Comparison of ENCODE assay signal across 19 cellular contexts in genomic region chrX:10496345-10496965, GRCh38.
DNase-seq lines count a peak whose midpoint lies in the region; ATAC-seq and TF ChIP-seq lines count a peak whose summit lies in the region.
"Had no signal": no experiment of that assay in that cellular context is flagged by ENCODE, and none has a peak within 500 bp of the region (broad histone marks: within the 10 kb centered on the region; RNA-seq: fewer than 3 reads in every experiment).

No MANE protein-coding gene starts in this region.

- no peaks in the 10 kb centered on the region for H3K4me1 ChIP-seq in mammary epithelial cell (ENCODE audit: insufficient read depth, low read length)
- H3K4me1 ChIP-seq in heart right ventricle = peaks cover 0 to 27% (median 8%) of the 10 kb centered on the region in 9 donors
- H3K4me1 ChIP-seq in H9 (ENCODE audit: insufficient read depth, low read length) = no peaks in the 10 kb centered on the region
- H3K4me1 ChIP-seq: breast epithelium, prostate gland, suprapubic skin had no signal

- H3K9me3 ChIP-seq in mammary epithelial cell (replicated peaks; ENCODE audit: insufficient read depth, low read length) = no peaks in the 10 kb centered on the region
- H3K9me3 ChIP-seq in heart right ventricle = no peaks in the 10 kb centered on the region
- H3K9me3 ChIP-seq in H9 (ENCODE audit: control insufficient read depth, low read depth, low read length) = no peaks in the 10 kb centered on the region
- H3K9me3 ChIP-seq: breast epithelium, prostate gland, suprapubic skin had no signal

- no peak overlapping the region for H3K18ac ChIP-seq in H9 (ENCODE audit: insufficient read length, low read depth, low read length)

- no TSS peak for BruUV-seq in mammary epithelial cell (replicated peaks; lab: Mats Ljungman, UMichigan)
- BruUV-seq in MCF 10A (replicated peaks; lab: Mats Ljungman, UMichigan) = no TSS peak

- H3K23me2 ChIP-seq in H9 (ENCODE audit: insufficient read length, low read depth, low read length, poor library complexity, severe bottlenecking) = no peaks in the 10 kb centered on the region

- TF ChIP-seq CTCF in mammary epithelial cell (conservative IDR thresholded peaks at IDR 0.05 in 1 of 2, IDR thresholded peaks at IDR 0.05 in 1 of 2; ENCODE audit: extremely low read depth in 1 of 2, insufficient read depth in 1 of 2, low read depth in 1 of 2, low read length in 2 of 2) = no peak
- no peak for TF ChIP-seq CTCF in MCF 10A (IDR thresholded peaks at IDR 0.05; ENCODE audit: unreplicated experiment)
- TF ChIP-seq CTCF in astrocyte of the cerebellum (IDR thresholded peaks at IDR 0.05; ENCODE audit: low read depth, low read length, missing control alignments) = no peak
- TF ChIP-seq CTCF in heart right ventricle (IDR thresholded peaks at IDR 0.05) = no peak
- no peak for TF ChIP-seq CTCF in dorsolateral prefrontal cortex (IDR thresholded peaks at IDR 0.05 in 54 of 56, conservative IDR thresholded peaks at IDR 0.05 in 2 of 56; ENCODE audit: low read depth in 1 of 56, partially characterized antibody in 56 of 56)
- no peak for TF ChIP-seq CTCF in H9 (conservative IDR thresholded peaks at IDR 0.05)

- dilution Hi-C loops in mammary epithelial cell (cut with HindIII; ENCODE audit: low sequenced_read_pairs) = no loop called here

- H3T11ph ChIP-seq in H9 (ENCODE audit: low read length) = no peak overlapping the region

- H4K5ac ChIP-seq in H9 (ENCODE audit: insufficient read length, low read depth, low read length) = no peak overlapping the region

- H3K4me3 Mint-ChIP-seq in MCF 10A (ENCODE audit: unreplicated experiment) (no peak overlapping the region), H9 (no peak overlapping the region)
- H3K4me3 Mint-ChIP-seq: WTC11 had no signal

- no peak overlapping the region for H4K8ac ChIP-seq in H9 (replicated peaks; ENCODE audit: insufficient read length, low read depth, low read length)

- H3K14ac ChIP-seq in H9 (ENCODE audit: insufficient read depth, low read length) = no peak overlapping the region

- intact Hi-C loops in mammary epithelial cell (cut with micrococcal nuclease) (no loop called here), MCF 10A (cut with micrococcal nuclease) (no loop called here), heart right ventricle (cut with DNase I) (no loop called here), dorsolateral prefrontal cortex (cut with DNase I) (no loop called here)

- H4K20me1 ChIP-seq in mammary epithelial cell (ENCODE audit: insufficient read depth, low read length) = no peaks in the 10 kb centered on the region
- no peaks in the 10 kb centered on the region for H4K20me1 ChIP-seq in H9 (ENCODE audit: control insufficient read depth, insufficient read depth, insufficient read length)

- H3K36me3 ChIP-seq in mammary epithelial cell (ENCODE audit: insufficient read depth, low read length) = no peaks in the 10 kb centered on the region
- H3K36me3 ChIP-seq in heart right ventricle = no peaks in the 10 kb centered on the region
- H3K36me3 ChIP-seq: breast epithelium, prostate gland, suprapubic skin had no signal

- H3K9me3 Mint-ChIP-seq in MCF 10A (ENCODE audit: unreplicated experiment) (no peaks in the 10 kb centered on the region), H9 (peaks cover 16% of the 10 kb centered on the region in 2 experiments)
- H3K9me3 Mint-ChIP-seq: WTC11 had no signal

- CTCF ChIA-PET in mammary epithelial cell (lab: Charles Lee; ENCODE audit: low non-redundant PET) (no interaction called here), MCF 10A (lab: Yijun Ruan, JAX) (interaction anchor here (0.9 kb wide), 1 partner anchor 185 kb away, joined by 3 read pairs; no protein-coding TSS in a partner anchor)

- H3K36me3 Mint-ChIP-seq in MCF 10A (ENCODE audit: insufficient read depth, unreplicated experiment) = no peaks in the 10 kb centered on the region
- H3K36me3 Mint-ChIP-seq in H9 (ENCODE audit: insufficient read depth in 1 of 3, low read depth in 3 of 3) = peaks cover 4 to 33% (median 22%) of the 10 kb centered on the region in 3 experiments; a peak in 6 of 7 replicates

- no peaks in the 10 kb centered on the region for H3K79me1 ChIP-seq in H9 (ENCODE audit: insufficient read depth, low read depth, low read length, poor library complexity, severe bottlenecking)

- no peak overlapping the region for H3K56ac ChIP-seq in H9 (ENCODE audit: insufficient read length, low read depth, low read length)

- H2AK5ac ChIP-seq in H9 (ENCODE audit: insufficient read length, low read length) = no peak overlapping the region

- H3K27me3 Mint-ChIP-seq in MCF 10A (ENCODE audit: insufficient read depth, unreplicated experiment) (no peaks in the 10 kb centered on the region), H9 (ENCODE audit: low read depth) (no peaks in the 10 kb centered on the region)

- H2BK15ac ChIP-seq in H9 (ENCODE audit: low read depth, low read length) = no peak overlapping the region

- ATAC-seq in heart right ventricle (peak in 7 of 8 donors; percentile 84 to 91 (median 88)), GM18505 (IDR thresholded peaks at IDR 0.05; ENCODE audit: unreplicated experiment) (no peak)
- ATAC-seq: WTC11 had no signal

- H3K9ac ChIP-seq in mammary epithelial cell (ENCODE audit: insufficient read depth, low read length) (no peak overlapping the region), H9 (ENCODE audit: extremely low read depth, insufficient read length, low read length) (no peak overlapping the region)

- H4K91ac ChIP-seq in H9 (ENCODE audit: insufficient read length, low read depth, low read length) = no peak overlapping the region

- no peak overlapping the region for H2BK120ac ChIP-seq in H9 (ENCODE audit: low read depth, low read length, poor library complexity, severe bottlenecking)

- H3K4me2 ChIP-seq in mammary epithelial cell (ENCODE audit: insufficient read depth, low read depth, low read length) (no peak overlapping the region), H9 (ENCODE audit: insufficient read depth, insufficient read length, low read length) (no peak overlapping the region)

- POLR2A ChIA-PET in MCF 10A (lab: Yijun Ruan, JAX) = no interaction called here

- H2BK20ac ChIP-seq in H9 (ENCODE audit: low read depth, low read length, poor library complexity, severe bottlenecking) = no peak overlapping the region

- TF ChIP-seq POLR2A in GM18505 (IDR thresholded peaks at IDR 0.05; ENCODE audit: borderline replicate concordance, extremely low read depth, insufficient read depth, insufficient read length) = no peak

- H3K4me3 ChIP-seq in mammary epithelial cell (replicated peaks in 1 of 3; ENCODE audit: insufficient read depth in 1 of 3, low read depth in 2 of 3, low read length in 3 of 3) = no peak overlapping the region
- no peak overlapping the region for H3K4me3 ChIP-seq in astrocyte of the cerebellum (ENCODE audit: low read depth, low read length)
- no peak overlapping the region for H3K4me3 ChIP-seq in heart right ventricle
- no peak overlapping the region for H3K4me3 ChIP-seq in dorsolateral prefrontal cortex
- H3K4me3 ChIP-seq: breast epithelium, lung, prostate gland, suprapubic skin had no signal

- H3K27ac Mint-ChIP-seq in MCF 10A (ENCODE audit: low read depth, unreplicated experiment) (no peak overlapping the region), H9 (no peak overlapping the region)
- H3K27ac Mint-ChIP-seq: WTC11 had no signal

- H3K4me1 Mint-ChIP-seq in MCF 10A (ENCODE audit: insufficient read depth, unreplicated experiment) (no peaks in the 10 kb centered on the region), H9 (no peaks in the 10 kb centered on the region)

- H3K27ac ChIP-seq in mammary epithelial cell (ENCODE audit: insufficient read depth, low read depth, low read length) (peak overlapping the region; percentile 19), heart right ventricle (peak overlapping the region in 8 of 10 donors; percentile 7 to 74 (median 49)), dorsolateral prefrontal cortex (peak overlapping the region in 2 of 59 donors; percentile 3 to 14), H9 (ENCODE audit: insufficient read length, low read depth, low read length) (no peak overlapping the region)
- H3K27ac ChIP-seq: 22Rv1, breast epithelium, prostate gland, suprapubic skin had no signal

- H2BK5ac ChIP-seq in H9 (ENCODE audit: insufficient read length, low read length) = no peak overlapping the region

- H2BK12ac ChIP-seq in H9 (ENCODE audit: insufficient read length, low read depth, low read length) = no peak overlapping the region

- H3K79me2 ChIP-seq in mammary epithelial cell (ENCODE audit: insufficient read depth, low read length) (no peaks in the 10 kb centered on the region), H9 (ENCODE audit: insufficient read depth, low read length) (peaks cover 2% of the 10 kb centered on the region; the same call in 1 of the 2 replicates)

- in situ Hi-C loops in mammary epithelial cell (cut with MboI; ENCODE audit: low sequenced_read_pairs in 2 of 2) = no loop called here
- in situ Hi-C loops in astrocyte of the cerebellum (cut with HindIII; ENCODE audit: low sequenced_read_pairs) = no loop called here

- H3K23ac ChIP-seq in H9 (ENCODE audit: insufficient read length, low read depth, low read length) = no peak overlapping the region

- H3K27me3 ChIP-seq in mammary epithelial cell (ENCODE audit: insufficient read depth, low read length) = no peaks in the 10 kb centered on the region
- H3K27me3 ChIP-seq in heart right ventricle = no peaks in the 10 kb centered on the region
- peaks cover 0 to 58% (median 9%) of the 10 kb centered on the region in 45 donors for H3K27me3 ChIP-seq in dorsolateral prefrontal cortex
- no peaks in the 10 kb centered on the region; the same call in 1 of the 2 replicates for H3K27me3 ChIP-seq in H9 (ENCODE audit: insufficient read depth, low read length)
- H3K27me3 ChIP-seq: breast epithelium, suprapubic skin had no signal

- H2AFZ ChIP-seq in mammary epithelial cell (ENCODE audit: low read depth, low read length) = no peak overlapping the region
- H2AFZ ChIP-seq in H9 (ENCODE audit: low read length) = no peak overlapping the region

- DNase-seq in mammary epithelial cell = peak; percentile 79
- no peak for DNase-seq in MCF 10A (ENCODE audit: unreplicated experiment)
- DNase-seq in astrocyte of the cerebellum (ENCODE audit: low read depth) = peak; percentile 84
- DNase-seq in heart right ventricle = peak in 1 of 2 donors; percentile 42
- DNase-seq in smooth muscle cell of the brain vasculature (ENCODE audit: low read depth, low spot score) = peak; percentile 32
- no peak for DNase-seq in dorsolateral prefrontal cortex
- DNase-seq in H9 = no peak
- DNase-seq: activated T-cell treated with anti-CD3 and anti-CD28 coated beads, Interleukin-2, amount 50 U/mL, for 48 hours; DMS53; NCI-H1048; NCI-H526 treated with DMSO at 0.1 percent for 48 hours; SHP77 treated with DMSO at 0.1 percent for 48 hours had no signal

- no peak overlapping the region for H3K4ac ChIP-seq in H9 (ENCODE audit: low read depth, low read length)

Comparison
In these comparisons a context has a peak if more than half of its experiments do, and no peak if none do; other contexts are left out.
1. DNase-seq: peak in mammary epithelial cell (single experiment), astrocyte of the cerebellum (single experiment) and smooth muscle cell of the brain vasculature (single experiment); none in MCF 10A (single experiment), dorsolateral prefrontal cortex (0 of 10) and H9 (single experiment).